In genomic region chr19:51891193-51891747, GRCh38 we compare ENCODE assay signal across 21 cellular contexts. TPM values are rescaled to one million over a fixed set of nuclear protein-coding genes. Genes with fewer than 3 reads are reported as not detected.
DNase-seq lines count a peak whose midpoint lies in the region; ATAC-seq and TF ChIP-seq lines count a peak whose summit lies in the region.
"Had no signal": no experiment of that assay in that cellular context is flagged by ENCODE, and none has a peak within 500 bp of the region (broad histone marks: within the 10 kb centered on the region; RNA-seq: fewer than 3 reads in every experiment).

No MANE protein-coding gene starts in this region.

- POLR2A ChIA-PET in activated CD4-positive, alpha-beta T cell treated with anti-CD3 and anti-CD28 coated beads, Interleukin-2, amount 10 ng/mL, durations not matched to agents 7 days and 5 days (lab: Charles Lee): no interaction called here
- POLR2A ChIA-PET in Panc1 (lab: Charles Lee): no interaction called here

- no peak for DNase-seq in activated CD4-positive, alpha-beta T cell treated with anti-CD3 and anti-CD28 coated beads, Interleukin-2, amount 10 ng/mL, durations not matched to agents 7 days and 5 days
- DNase-seq in activated CD4-positive, alpha-beta T cell treated with anti-CD3 and anti-CD28 coated beads, Interleukin-2, amount 50 U/mL, for 1 hour: no peak
- no peak for DNase-seq in Panc1 (ENCODE audit: low read depth, low spot score)
- DNase-seq in fibroblast of peridontal ligament (ENCODE audit: extremely low read depth): peak; percentile 5
- no peak for DNase-seq in smooth muscle cell (lab: John Stamatoyannopoulos, UW; ENCODE audit: unreplicated experiment)
- DNase-seq: activated naive CD4-positive, alpha-beta T cell treated with Interleukin-2 at 50 U/mL for 16 hours; aorta; GF-D8; islet precursor cell; NCI-H1048; NCI-H2081; NCI-H446 treated with DMSO at 0.1 percent for 48 hours; posterior cingulate gyrus; stimulated activated CD4-positive, alpha-beta T cell treated with anti-CD3 and anti-CD28 coated beads, Interleukin-2, amount 100 ng/mL, for 48 hours; stomach; SW 1271 had no signal

- BruUV-seq in Panc1 (replicated peaks; lab: Mats Ljungman, UMichigan): TSS peak; percentile 34

- CTCF ChIA-PET in activated CD4-positive, alpha-beta T cell treated with anti-CD3 and anti-CD28 coated beads, Interleukin-2, amount 10 ng/mL, durations not matched to agents 7 days and 5 days (lab: Charles Lee): no interaction called here
- CTCF ChIA-PET in Panc1 (lab: Charles Lee): no interaction called here

- peaks cover 71% of the 10 kb centered on the region for H3K9me3 Mint-ChIP-seq in activated CD4-positive, alpha-beta T cell treated with anti-CD3 and anti-CD28 coated beads, Interleukin-2, amount 10 ng/mL, durations not matched to agents 7 days and 5 days

- WGBS in smooth muscle cell (ENCODE audit: low lambda C conversion rate): 97% methylated on average over 10 of the region's 10 CpGs

- H3K36me3 Mint-ChIP-seq in activated CD4-positive, alpha-beta T cell treated with anti-CD3 and anti-CD28 coated beads, Interleukin-2, amount 10 ng/mL, durations not matched to agents 7 days and 5 days (ENCODE audit: low read depth): peaks cover 91% of the 10 kb centered on the region

- ATAC-seq in Panc1 (no peak), HG02588 (IDR thresholded peaks at IDR 0.05; ENCODE audit: unreplicated experiment) (no peak), GM21825 (IDR thresholded peaks at IDR 0.05; ENCODE audit: unreplicated experiment) (no peak), GM21447 (IDR thresholded peaks at IDR 0.05; ENCODE audit: unreplicated experiment) (no peak)
- ATAC-seq: natural killer cell treated with Interleukin-12 subunit alpha and Interleukin-12 subunit beta and Interleukin-15 and Interleukin-18, amount 100 ng/mL, for 72 hours had no signal

- no peak overlapping the region for H2AFZ ChIP-seq in smooth muscle cell (ENCODE audit: low read depth)

- no peak overlapping the region for H3K9ac ChIP-seq in smooth muscle cell (ENCODE audit: low read depth)

- TF ChIP-seq CTCF in Panc1 (IDR thresholded peaks at IDR 0.05) (no peak), smooth muscle cell (IDR thresholded peaks at IDR 0.05; ENCODE audit: borderline replicate concordance, insufficient read depth, poor library complexity, severe bottlenecking) (no peak)

- H3K9me3 ChIP-seq in Panc1 (ENCODE audit: control insufficient read depth, insufficient read depth, low read depth, low read length) (peaks cover 64% of the 10 kb centered on the region), smooth muscle cell (replicated peaks; ENCODE audit: low read depth) (peaks cover 55% of the 10 kb centered on the region)

- H3K36me3 ChIP-seq in Panc1 (ENCODE audit: control insufficient read depth, insufficient read depth, low read length) (peaks cover 5% of the 10 kb centered on the region; the same call in 1 of the 2 replicates), smooth muscle cell (ENCODE audit: low read depth) (peaks cover 79% of the 10 kb centered on the region)

- H3K79me2 ChIP-seq in smooth muscle cell (ENCODE audit: low read depth): no peaks in the 10 kb centered on the region

- intact Hi-C loops in Panc1 (cut with micrococcal nuclease; ENCODE audit: unreplicated experiment): no loop called here

- no peaks in the 10 kb centered on the region for H4K20me1 ChIP-seq in smooth muscle cell (ENCODE audit: low read depth)

- H3F3A ChIP-seq in smooth muscle cell (ENCODE audit: low read depth): no peaks in the 10 kb centered on the region

- H3K4me3 ChIP-seq in Panc1 (ENCODE audit: low read depth in 2 of 2, low read length in 2 of 2) (no peak overlapping the region), smooth muscle cell (peak overlapping the region; percentile 2)
- H3K4me3 ChIP-seq: skin epidermis, stomach had no signal

- in situ Hi-C loops in Panc1 (cut with HindIII; ENCODE audit: low pct_unique_long_range_greater_than_20kb, low sequenced_read_pairs): no loop called here

- no peak overlapping the region for H3K4me3 Mint-ChIP-seq in activated CD4-positive, alpha-beta T cell treated with anti-CD3 and anti-CD28 coated beads, Interleukin-2, amount 10 ng/mL, durations not matched to agents 7 days and 5 days
- H3K4me3 Mint-ChIP-seq: natural killer cell treated with Interleukin-12 subunit alpha and Interleukin-12 subunit beta and Interleukin-15 and Interleukin-18, amount 100 ng/mL, for 72 hours had no signal

- peaks cover 17% of the 10 kb centered on the region for H3K4me1 Mint-ChIP-seq in activated CD4-positive, alpha-beta T cell treated with anti-CD3 and anti-CD28 coated beads, Interleukin-2, amount 10 ng/mL, durations not matched to agents 7 days and 5 days

- H3K27ac Mint-ChIP-seq in activated CD4-positive, alpha-beta T cell treated with anti-CD3 and anti-CD28 coated beads, Interleukin-2, amount 10 ng/mL, durations not matched to agents 7 days and 5 days: peak overlapping the region; percentile 37
- H3K27ac Mint-ChIP-seq: natural killer cell treated with Interleukin-12 subunit alpha and Interleukin-12 subunit beta and Interleukin-15 and Interleukin-18, amount 100 ng/mL, for 72 hours had no signal

- no peak overlapping the region for H3K27ac ChIP-seq in Panc1 (ENCODE audit: low read length)
- H3K27ac ChIP-seq in smooth muscle cell (ENCODE audit: low read depth): no peak overlapping the region
- H3K27ac ChIP-seq: skin epidermis, stomach had no signal

- no peaks in the 10 kb centered on the region for H3K4me1 ChIP-seq in Panc1 (ENCODE audit: control insufficient read depth, insufficient read depth, low read length)
- H3K4me1 ChIP-seq in smooth muscle cell (ENCODE audit: low read depth): no peaks in the 10 kb centered on the region

- H3K27me3 ChIP-seq in Panc1 (ENCODE audit: control insufficient read depth, insufficient read depth, low read length): no peaks in the 10 kb centered on the region
- no peaks in the 10 kb centered on the region for H3K27me3 ChIP-seq in smooth muscle cell (ENCODE audit: low read depth)
- H3K27me3 ChIP-seq: stomach had no signal

- H3K27me3 Mint-ChIP-seq in activated CD4-positive, alpha-beta T cell treated with anti-CD3 and anti-CD28 coated beads, Interleukin-2, amount 10 ng/mL, durations not matched to agents 7 days and 5 days: no peaks in the 10 kb centered on the region
- H3K27me3 Mint-ChIP-seq: natural killer cell treated with Interleukin-12 subunit alpha and Interleukin-12 subunit beta and Interleukin-15 and Interleukin-18, amount 100 ng/mL, for 72 hours had no signal

- no peak overlapping the region for H3K4me2 ChIP-seq in smooth muscle cell

RNA-seq across cellular contexts. Expression of gene ZNF577, which starts 3.5 kb away (rescaled TPM):
- total RNA-seq in activated CD4-positive, alpha-beta T cell treated with anti-CD3 and anti-CD28 coated beads, Interleukin-2, amount 10 ng/mL, durations not matched to agents 7 days and 5 days: 1 to 10 TPM; 7.5 to 8.9 TPM
- total RNA-seq in Panc1 (2021; ENCODE audit: unreplicated experiment) (3.6 TPM), smooth muscle cell (5.8 and 20.3 TPM in 2 replicates)
- polyA plus RNA-seq in Panc1 (2012; ENCODE audit: insufficient read length): 1.1 TPM
- polyA plus RNA-seq in smooth muscle cell: 4.8 and 6.5 TPM in 2 replicates

RNA-seq across cellular contexts. Expression of gene ZNF649, which starts 13.5 kb away (rescaled TPM):
- total RNA-seq in activated CD4-positive, alpha-beta T cell treated with anti-CD3 and anti-CD28 coated beads, Interleukin-2, amount 10 ng/mL, durations not matched to agents 7 days and 5 days: 10 to 100 TPM; 12.2 to 12.8 TPM
- total RNA-seq in Panc1 (2021; ENCODE audit: unreplicated experiment) (4.3 TPM), smooth muscle cell (6.1 and 8.7 TPM in 2 replicates)
- 0.91 TPM for polyA plus RNA-seq in Panc1 (2012; ENCODE audit: insufficient read length)
- 3.2 and 4.1 TPM in 2 replicates for polyA plus RNA-seq in smooth muscle cell

RNA-seq across cellular contexts. Expression of gene ZNF613, which starts 36.0 kb away (rescaled TPM):
- total RNA-seq in activated CD4-positive, alpha-beta T cell treated with anti-CD3 and anti-CD28 coated beads, Interleukin-2, amount 10 ng/mL, durations not matched to agents 7 days and 5 days: 10 to 100 TPM in 1 of 2 experiments, 1 to 10 TPM in 1; 6.5 to 10.6 TPM
- total RNA-seq in Panc1 (2021; ENCODE audit: unreplicated experiment) (3.1 TPM), smooth muscle cell (3.9 and 6.3 TPM in 2 replicates)
- 3.2 TPM for polyA plus RNA-seq in Panc1 (2012; ENCODE audit: insufficient read length)
- 3.5 and 3.8 TPM in 2 replicates for polyA plus RNA-seq in smooth muscle cell
